In genomic region chr14:44170099-44170498, GRCh38 we compare ENCODE assay signal across 17 cellular contexts.
"Had no signal": no experiment of that assay in that cellular context is flagged by ENCODE, and none has a peak within 500 bp of the region (broad histone marks: within the 10 kb centered on the region; RNA-seq: fewer than 3 reads in every experiment).

No MANE protein-coding gene starts in this region.

- H3K9me3 ChIP-seq: prostate gland, right lobe of liver, thoracic aorta, upper lobe of right lung had no signal

- DNase-seq: activated CD4-positive, alpha-beta T cell treated with anti-CD3 and anti-CD28 coated beads, Interleukin-2, amount 50 U/mL, for 1 hour; activated CD8-positive, alpha-beta memory T cell treated with anti-CD3 and anti-CD28 coated beads for 24 hours; activated naive CD4-positive, alpha-beta T cell treated with Interleukin-2 at 50 U/mL for 16 hours; aorta; hippocampal formation; nephron progenitor cell; occipital lobe; stimulated activated CD4-positive, alpha-beta T cell treated with anti-CD3 and anti-CD28 coated beads, Interleukin-12 subunit alpha, Interleukin-12 subunit beta, amount 100 ng/mL, for 4 hours; stimulated activated CD4-positive, alpha-beta T cell treated with anti-CD3 and anti-CD28 coated beads, Interleukin-2, amount 100 ng/mL, for 24 hours; stomach; upper lobe of right lung had no signal

- H3K27me3 ChIP-seq: breast epithelium, right lobe of liver, stomach, upper lobe of right lung had no signal

- ATAC-seq: activated CD4-positive, CD25-positive, alpha-beta regulatory T cell treated with anti-CD3 and anti-CD28 coated beads, Interleukin-2, amount 50 U/mL, for 24 hours; activated T-helper 17 cell treated with anti-CD3 and anti-CD28 coated beads, Interleukin-2, amount 50 U/mL, for 72 hours; upper lobe of right lung had no signal

- H3K36me3 ChIP-seq: breast epithelium, prostate gland, right lobe of liver, stomach, thoracic aorta, upper lobe of right lung had no signal

- H3K4me3 ChIP-seq: breast epithelium, prostate gland, right lobe of liver, stomach, thoracic aorta, upper lobe of right lung had no signal

- H3K27ac ChIP-seq: breast epithelium, prostate gland, stomach, thoracic aorta, upper lobe of right lung had no signal

- H3K4me1 ChIP-seq: breast epithelium, prostate gland, stomach, upper lobe of right lung had no signal
